Comparison of ENCODE assay signal across 1 cellular context in the genomic region with DNA sequence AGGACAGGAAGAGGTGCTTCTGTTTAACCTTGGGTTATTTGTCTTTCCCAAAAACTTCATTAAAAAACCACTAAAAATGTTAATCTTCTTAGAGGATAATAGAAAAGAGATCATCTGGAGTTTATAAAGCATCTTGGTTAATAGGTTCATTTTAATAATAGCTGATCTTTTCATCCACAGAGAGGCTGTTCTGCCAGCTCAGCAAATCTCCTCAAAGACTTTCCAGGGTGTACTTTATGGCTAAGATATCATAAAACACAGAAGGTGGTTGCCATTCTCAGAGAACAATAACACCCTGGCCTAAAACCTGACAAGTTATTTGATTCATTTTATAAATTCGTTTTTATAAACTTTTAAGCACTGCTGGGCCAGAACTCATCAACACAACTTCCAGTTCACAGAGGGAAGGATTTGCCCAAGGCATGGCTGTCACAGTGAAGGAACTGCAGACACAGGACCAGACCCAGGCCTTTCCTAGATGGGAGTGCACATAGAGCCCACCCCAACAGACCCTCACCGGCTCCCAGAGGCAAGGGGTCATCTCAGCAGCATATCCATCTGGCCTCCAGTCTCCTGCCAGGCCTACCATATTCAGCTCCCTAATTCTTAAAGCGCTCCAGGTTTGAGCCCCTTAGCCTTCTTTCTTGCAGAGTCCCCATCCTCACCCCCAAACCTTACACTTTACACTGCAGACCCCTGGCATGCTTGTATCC.
A peak's percentile ranks its signal among the peaks of the same experiment; 100 is the strongest.
TF ChIP-seq lines count a peak whose summit lies in the region.

No MANE protein-coding gene starts in this region.

TF ChIP-seq in K562, 482 proteins besides CTCF, POLR2A, EP300 and RAD21 (continued from another document):
- TF ChIP-seq BRF2 (IDR thresholded peaks at IDR 0.05; ENCODE audit: borderline replicate concordance, insufficient read depth, insufficient read length) (no peak), ZBTB7A (IDR thresholded peaks at IDR 0.05; ENCODE audit: borderline replicate concordance, control insufficient read depth, low read depth, low read length) (no peak), TAF1 (IDR thresholded peaks at IDR 0.05; ENCODE audit: control insufficient read depth, extremely low read depth, insufficient read depth, low read length, severe bottlenecking) (no peak), SLC30A9 (CRISPR knock-in tag; IDR thresholded peaks at IDR 0.05) (no peak), MAFF (IDR thresholded peaks at IDR 0.05; ENCODE audit: low read length) (peak; percentile 59), C11orf30 (IDR thresholded peaks at IDR 0.05; ENCODE audit: low read depth) (peak; percentile 30; the same call in 1 of the 2 replicates), EWSR1 (IDR thresholded peaks at IDR 0.05; ENCODE audit: borderline replicate concordance, low read depth, partially characterized antibody) (no peak), DMBX1 (CRISPR knock-in tag; IDR thresholded peaks at IDR 0.05; ENCODE audit: borderline replicate concordance) (no peak), POLR2B (IDR thresholded peaks at IDR 0.05; ENCODE audit: low read depth, partially characterized antibody) (no peak), MAFG (tag; conservative IDR thresholded peaks at IDR 0.05) (peak; percentile 32), ELF4 (CRISPR knock-in tag; IDR thresholded peaks at IDR 0.05) (no peak), ZNF518B (CRISPR knock-in tag; IDR thresholded peaks at IDR 0.05) (no peak), MAFK (IDR thresholded peaks at IDR 0.05; ENCODE audit: low read length) (peak; percentile 59), KDM1A (IDR thresholded peaks at IDR 0.05) (no peak), MCM5 (IDR thresholded peaks at IDR 0.05; ENCODE audit: low read depth) (no peak), ZNF316 (IDR thresholded peaks at IDR 0.05) (peak; percentile 58), ZBTB49 (CRISPR knock-in tag; IDR thresholded peaks at IDR 0.05; ENCODE audit: borderline replicate concordance) (no peak), ARID3B (CRISPR knock-in tag; IDR thresholded peaks at IDR 0.05; ENCODE audit: borderline replicate concordance) (no peak), TCF15 (CRISPR knock-in tag; IDR thresholded peaks at IDR 0.05) (no peak)
- TF ChIP-seq, protein P1, sequence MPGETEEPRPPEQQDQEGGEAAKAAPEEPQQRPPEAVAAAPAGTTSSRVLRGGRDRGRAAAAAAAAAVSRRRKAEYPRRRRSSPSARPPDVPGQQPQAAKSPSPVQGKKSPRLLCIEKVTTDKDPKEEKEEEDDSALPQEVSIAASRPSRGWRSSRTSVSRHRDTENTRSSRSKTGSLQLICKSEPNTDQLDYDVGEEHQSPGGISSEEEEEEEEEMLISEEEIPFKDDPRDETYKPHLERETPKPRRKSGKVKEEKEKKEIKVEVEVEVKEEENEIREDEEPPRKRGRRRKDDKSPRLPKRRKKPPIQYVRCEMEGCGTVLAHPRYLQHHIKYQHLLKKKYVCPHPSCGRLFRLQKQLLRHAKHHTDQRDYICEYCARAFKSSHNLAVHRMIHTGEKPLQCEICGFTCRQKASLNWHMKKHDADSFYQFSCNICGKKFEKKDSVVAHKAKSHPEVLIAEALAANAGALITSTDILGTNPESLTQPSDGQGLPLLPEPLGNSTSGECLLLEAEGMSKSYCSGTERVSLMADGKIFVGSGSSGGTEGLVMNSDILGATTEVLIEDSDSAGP (CRISPR knock-in tag; IDR thresholded peaks at IDR 0.05): no peak
- TF ChIP-seq, protein P2, sequence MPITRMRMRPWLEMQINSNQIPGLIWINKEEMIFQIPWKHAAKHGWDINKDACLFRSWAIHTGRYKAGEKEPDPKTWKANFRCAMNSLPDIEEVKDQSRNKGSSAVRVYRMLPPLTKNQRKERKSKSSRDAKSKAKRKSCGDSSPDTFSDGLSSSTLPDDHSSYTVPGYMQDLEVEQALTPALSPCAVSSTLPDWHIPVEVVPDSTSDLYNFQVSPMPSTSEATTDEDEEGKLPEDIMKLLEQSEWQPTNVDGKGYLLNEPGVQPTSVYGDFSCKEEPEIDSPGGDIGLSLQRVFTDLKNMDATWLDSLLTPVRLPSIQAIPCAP (CRISPR knock-in tag; IDR thresholded peaks at IDR 0.05; ENCODE audit: borderline replicate concordance): no peak
- TF ChIP-seq, protein P3, sequence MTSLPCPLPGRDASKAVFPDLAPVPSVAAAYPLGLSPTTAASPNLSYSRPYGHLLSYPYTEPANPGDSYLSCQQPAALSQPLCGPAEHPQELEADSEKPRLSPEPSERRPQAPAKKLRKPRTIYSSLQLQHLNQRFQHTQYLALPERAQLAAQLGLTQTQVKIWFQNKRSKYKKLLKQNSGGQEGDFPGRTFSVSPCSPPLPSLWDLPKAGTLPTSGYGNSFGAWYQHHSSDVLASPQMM (CRISPR knock-in tag; IDR thresholded peaks at IDR 0.05): no peak
